9 cellular contexts compared by ENCODE assay signal in genomic region chr19:39125199-39125553, GRCh38. TPM values are rescaled to one million over a fixed set of nuclear protein-coding genes. Genes with fewer than 3 reads are reported as not detected.
DNase-seq lines count a peak whose midpoint lies in the region; ATAC-seq and TF ChIP-seq lines count a peak whose summit lies in the region.
"Had no signal": no experiment of that assay in that cellular context is flagged by ENCODE, and none has a peak within 500 bp of the region (broad histone marks: within the 10 kb centered on the region; RNA-seq: fewer than 3 reads in every experiment).

No MANE protein-coding gene starts in this region.

- ATAC-seq in naive thymus-derived CD8-positive, alpha-beta T cell = no peak
- no peak for ATAC-seq in GM19397 (IDR thresholded peaks at IDR 0.05; ENCODE audit: unreplicated experiment)

- peaks cover 0 to 3% (median 1%) of the 10 kb centered on the region in 5 donors for H3K27me3 Mint-ChIP-seq in naive thymus-derived CD8-positive, alpha-beta T cell

- peak overlapping the region; percentile 83 for H3K27ac ChIP-seq in KOPT-K1 (ENCODE audit: low read depth, low read length, poor library complexity, severe bottlenecking)

- peak overlapping the region; percentile 95 to 100 (median 98) for H3K27ac Mint-ChIP-seq in naive thymus-derived CD8-positive, alpha-beta T cell

- POLR2A ChIA-PET in naive thymus-derived CD8-positive, alpha-beta T cell (lab: Charles Lee) = interaction anchor here (0.5 to 1.0 kb wide), 3 partner anchors 210 to 341 kb away, joined by 3 to 4 read pairs (median 3); partner anchors contain the start of genes GMFG and RPS16

- peak overlapping the region; percentile 93 to 99 (median 98) for H3K4me3 Mint-ChIP-seq in naive thymus-derived CD8-positive, alpha-beta T cell

- TF ChIP-seq CTCF in AG09309 (IDR thresholded peaks at IDR 0.05; ENCODE audit: control insufficient read depth, insufficient read depth, low read depth, low read length, missing control alignments) (no peak), choroid plexus epithelial cell (conservative IDR thresholded peaks at IDR 0.05; ENCODE audit: low read depth, low read length) (no peak)

- H3K36me3 ChIP-seq in KOPT-K1 (ENCODE audit: insufficient read depth, low read length) = no peaks in the 10 kb centered on the region

- H3K4me1 Mint-ChIP-seq in naive thymus-derived CD8-positive, alpha-beta T cell = peaks cover 20 to 60% (median 50%) of the 10 kb centered on the region in 4 donors

- no peak for DNase-seq in AG09309 (ENCODE audit: low read depth)
- no peak for DNase-seq in choroid plexus epithelial cell (ENCODE audit: low read depth)
- no peak for DNase-seq in naive thymus-derived CD8-positive, alpha-beta T cell
- no peak for DNase-seq in NOMO-1 treated with DMSO at 0.1 percent for 48 hours (lab: John Stamatoyannopoulos, UW; ENCODE audit: unreplicated experiment)
- no peak for DNase-seq in LoVo (ENCODE audit: low spot score)
- DNase-seq in DMS114 treated with DMSO at 0.1 percent for 48 hours (lab: John Stamatoyannopoulos, UW; ENCODE audit: unreplicated experiment) = no peak

- peak overlapping the region; percentile 15 for H3K4me3 ChIP-seq in AG09309 (ENCODE audit: control insufficient read depth, low read depth, low read length)
- peak overlapping the region; percentile 52 for H3K4me3 ChIP-seq in choroid plexus epithelial cell (ENCODE audit: low read depth, low read length)

- H3K9me3 Mint-ChIP-seq in naive thymus-derived CD8-positive, alpha-beta T cell = no peaks in the 10 kb centered on the region

- H3K36me3 Mint-ChIP-seq in naive thymus-derived CD8-positive, alpha-beta T cell = peaks cover 0 to 2% (median 0%) of the 10 kb centered on the region in 3 donors

- no peaks in the 10 kb centered on the region for H3K9me3 ChIP-seq in KOPT-K1 (ENCODE audit: insufficient read depth, low read length, poor library complexity, severe bottlenecking)

RNA-seq across cellular contexts. Expression of gene PAK4, which starts 0.4 kb away (rescaled TPM):
- 10 to 100 TPM; 14.8 to 16.8 TPM for total RNA-seq in naive thymus-derived CD8-positive, alpha-beta T cell
- polyA plus RNA-seq in naive thymus-derived CD8-positive, alpha-beta T cell = 1 to 10 TPM; 1.3 to 1.4 (median 1.3) TPM

RNA-seq across cellular contexts. Expression of gene ACP7, which starts 41.0 kb away (rescaled TPM):
- not detected for total RNA-seq in naive thymus-derived CD8-positive, alpha-beta T cell
- polyA plus RNA-seq in naive thymus-derived CD8-positive, alpha-beta T cell = not detected
- total RNA-seq: cerebellum had no signal
